18 cellular contexts compared by ENCODE assay signal in the genomic region with DNA sequence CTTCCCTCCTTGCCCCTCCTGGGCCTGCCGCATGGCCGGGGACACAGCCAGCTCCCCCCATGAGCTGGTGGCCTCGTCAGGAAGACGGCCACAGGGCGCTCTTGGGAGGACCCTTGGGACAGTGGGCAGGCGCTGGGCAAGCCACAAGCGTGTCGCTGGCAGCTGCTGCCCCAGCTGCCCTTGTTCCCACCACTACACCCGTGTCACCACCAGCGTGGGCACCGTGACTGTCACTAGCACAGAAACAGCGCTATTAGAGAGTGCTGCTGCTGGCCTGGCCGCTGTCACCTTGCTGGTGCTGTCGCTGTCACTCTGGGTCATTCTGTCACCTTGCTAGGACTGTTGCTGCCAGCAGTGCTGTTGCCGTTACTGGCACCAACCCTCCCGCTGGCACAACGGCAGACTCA. TPM values are rescaled to one million over a fixed set of nuclear protein-coding genes. Genes with fewer than 3 reads are reported as not detected.
A peak's percentile ranks its signal among the peaks of the same experiment; 100 is the strongest.
DNase-seq lines count a peak whose midpoint lies in the region; ATAC-seq, FAIRE-seq and TF ChIP-seq lines count a peak whose summit lies in the region.
"Had no signal": no experiment of that assay in that cellular context is flagged by ENCODE, and none has a peak within 500 bp of the region (broad histone marks: within the 10 kb centered on the region; RNA-seq: fewer than 3 reads in every experiment).

No MANE protein-coding gene starts in this region.

- H3K36me3 ChIP-seq in BLaER1 treated with 17β-estradiol and CSF1 and Interleukin-3, amounts not matched to agents 10 nM and 100 nM = peaks cover 0 to 7% (median 0%) of the 10 kb centered on the region in 11 experiments; a peak in 3 of 22 replicates
- H3K36me3 ChIP-seq in endothelial cell of umbilical vein (ENCODE audit: control insufficient read depth in 2 of 2, extremely low read depth in 1 of 2, insufficient read depth in 2 of 2, low read length in 2 of 2) = no peaks in the 10 kb centered on the region
- no peaks in the 10 kb centered on the region for H3K36me3 ChIP-seq in hepatocyte (replicated peaks; ENCODE audit: insufficient read depth, low read depth)
- H3K36me3 ChIP-seq: MG63, Peyer's patch had no signal

- TF ChIP-seq POLR2A in endothelial cell of umbilical vein (IDR thresholded peaks at IDR 0.05; ENCODE audit: low read depth, low read length) = no peak

- dilution Hi-C loops in endothelial cell of umbilical vein (cut with MboI; ENCODE audit: extremely low pct_ligation_motif_present, low sequenced_read_pairs) = no loop called here

- H3K27me3 Mint-ChIP-seq in natural killer cell treated with Interleukin-12 subunit alpha and Interleukin-12 subunit beta and Interleukin-15 and Interleukin-18, amount 100 ng/mL, for 72 hours = no peaks in the 10 kb centered on the region

- H3K4me3 Mint-ChIP-seq in natural killer cell treated with Interleukin-12 subunit alpha and Interleukin-12 subunit beta and Interleukin-15 and Interleukin-18, amount 100 ng/mL, for 72 hours = no peak overlapping the region

- WGBS in hepatocyte (ENCODE audit: low lambda C conversion rate, missing lambda C conversion rate) = 89% methylated on average over 17 of the region's 17 CpGs

- H3K4me1 ChIP-seq in BLaER1 treated with 17β-estradiol and CSF1 and Interleukin-3, amounts not matched to agents 10 nM and 100 nM = peaks cover 30 to 74% (median 65%) of the 10 kb centered on the region in 10 experiments
- H3K4me1 ChIP-seq in endothelial cell of umbilical vein (ENCODE audit: control insufficient read depth, extremely low read depth, insufficient read depth, low read length) (peaks cover 17% of the 10 kb centered on the region), hepatocyte (ENCODE audit: insufficient read depth) (peaks cover 51% of the 10 kb centered on the region)

- TF ChIP-seq CTCF in endothelial cell of umbilical vein (IDR thresholded peaks at IDR 0.05; ENCODE audit: extremely low read depth in 1 of 2, insufficient read depth in 1 of 2, low read depth in 1 of 2, low read length in 2 of 2) (no peak), hepatocyte (IDR thresholded peaks at IDR 0.05; ENCODE audit: poor library complexity) (no peak)

- H3K27ac Mint-ChIP-seq in natural killer cell treated with Interleukin-12 subunit alpha and Interleukin-12 subunit beta and Interleukin-15 and Interleukin-18, amount 100 ng/mL, for 72 hours = peak overlapping the region; percentile 53 to 78

- POLR2A ChIA-PET in endothelial cell of umbilical vein (lab: Charles Lee) = no interaction called here

- DNase-seq in endothelial cell of umbilical vein (ENCODE audit: low read depth, low spot score) = no peak
- no peak for DNase-seq in hepatocyte (ENCODE audit: low spot score)
- DNase-seq in natural killer cell treated with Interleukin-12 subunit alpha and Interleukin-12 subunit beta and Interleukin-15 and Interleukin-18, amount 100 ng/mL, for 72 hours (ENCODE audit: low spot score) = no peak
- DNase-seq in caudate nucleus (lab: John Stamatoyannopoulos, UW) = no peak
- DNase-seq in inferior parietal cortex (ENCODE audit: extremely low spot score) = no peak
- DNase-seq in COR-L47 (lab: John Stamatoyannopoulos, UW) = no peak
- DNase-seq: H7, KG1, MG63, NCI-H1092 treated with DMSO at 0.1 percent for 48 hours, NCI-H1694 treated with DMSO at 0.1 percent for 48 hours, NCI-H510A, Peyer's patch, SIG-M5 had no signal

- no peaks in the 10 kb centered on the region for H3K9me1 ChIP-seq in endothelial cell of umbilical vein (replicated peaks; ENCODE audit: control insufficient read depth, extremely low read depth, insufficient read depth, low read length)

- CTCF ChIA-PET in endothelial cell of umbilical vein (lab: Charles Lee) = interaction anchor here (0.7 to 1.2 kb wide), 4 partner anchors 12 to 63 kb away, joined by 3 to 4 read pairs (median 4); a partner anchor contains a TSS

- H3K9me2 ChIP-seq in hepatocyte (replicated peaks; ENCODE audit: insufficient read depth) = no peaks in the 10 kb centered on the region

- no peaks in the 10 kb centered on the region for H3K9me3 ChIP-seq in BLaER1 treated with 17β-estradiol and CSF1 and Interleukin-3, amounts not matched to agents 10 nM and 100 nM (replicated peaks in 1 of 11)
- H3K9me3 ChIP-seq in endothelial cell of umbilical vein (replicated peaks; ENCODE audit: control insufficient read depth, insufficient read depth, low read length) = no peaks in the 10 kb centered on the region
- H3K9me3 ChIP-seq in hepatocyte (ENCODE audit: low read depth) = no peaks in the 10 kb centered on the region
- H3K9me3 ChIP-seq: MG63, Peyer's patch had no signal

- intact Hi-C loops in endothelial cell of umbilical vein (cut with micrococcal nuclease) = loop anchor here (5.0 kb wide), 1 partner anchor 43 kb away; no protein-coding TSS in a partner anchor

- H3K79me2 ChIP-seq in endothelial cell of umbilical vein (ENCODE audit: control insufficient read depth, insufficient read depth, low read length) = no peaks in the 10 kb centered on the region
- no peaks in the 10 kb centered on the region for H3K79me2 ChIP-seq in hepatocyte

- H3K9me3 Mint-ChIP-seq in natural killer cell treated with Interleukin-12 subunit alpha and Interleukin-12 subunit beta and Interleukin-15 and Interleukin-18, amount 100 ng/mL, for 72 hours = no peaks in the 10 kb centered on the region

- ATAC-seq in natural killer cell treated with Interleukin-12 subunit alpha and Interleukin-12 subunit beta and Interleukin-15 and Interleukin-18, amount 100 ng/mL, for 72 hours = peak; percentile 4 to 53
- ATAC-seq in HG02623 (IDR thresholded peaks at IDR 0.05; ENCODE audit: unreplicated experiment) = no peak

- H2AFZ ChIP-seq in endothelial cell of umbilical vein (ENCODE audit: low read depth, low read length) = no peak overlapping the region
- H2AFZ ChIP-seq in hepatocyte = no peak overlapping the region

- BruUV-seq in endothelial cell of umbilical vein (replicated peaks; lab: Mats Ljungman, UMichigan) = no TSS peak

- FAIRE-seq in endothelial cell of umbilical vein (lab: Jason Lieb, UNC) = peak; percentile 24
- FAIRE-seq: GM18507 had no signal

- no peaks in the 10 kb centered on the region for H3K27me3 ChIP-seq in BLaER1 treated with 17β-estradiol and CSF1 and Interleukin-3, amounts not matched to agents 10 nM and 100 nM
- H3K27me3 ChIP-seq in endothelial cell of umbilical vein (ENCODE audit: control insufficient read depth in 2 of 2, insufficient read depth in 2 of 2, low read length in 2 of 2) = no peaks in the 10 kb centered on the region
- no peaks in the 10 kb centered on the region for H3K27me3 ChIP-seq in hepatocyte
- H3K27me3 ChIP-seq: MG63, Peyer's patch had no signal

- no peak overlapping the region for H3K4me3 ChIP-seq in BLaER1 treated with 17β-estradiol and CSF1 and Interleukin-3, amounts not matched to agents 10 nM and 100 nM
- H3K4me3 ChIP-seq in endothelial cell of umbilical vein (replicated peaks in 1 of 3; ENCODE audit: insufficient read depth in 1 of 3, low read depth in 1 of 3, low read length in 3 of 3) (no peak overlapping the region), hepatocyte (no peak overlapping the region)
- H3K4me3 ChIP-seq: MG63, Peyer's patch had no signal

- peaks cover 0 to 29% of the 10 kb centered on the region in 2 donors for H3K4me1 Mint-ChIP-seq in natural killer cell treated with Interleukin-12 subunit alpha and Interleukin-12 subunit beta and Interleukin-15 and Interleukin-18, amount 100 ng/mL, for 72 hours (ENCODE audit: low read depth in 2 of 2)

- peak overlapping the region; percentile 65 to 78 (median 72); a peak in 16 of 22 replicates for H3K9ac ChIP-seq in BLaER1 treated with 17β-estradiol and CSF1 and Interleukin-3, amounts not matched to agents 10 nM and 100 nM
- H3K9ac ChIP-seq in endothelial cell of umbilical vein (replicated peaks; ENCODE audit: extremely low read depth, insufficient read depth, low read length) = no peak overlapping the region

- H4K20me1 ChIP-seq in BLaER1 treated with 17β-estradiol and CSF1 and Interleukin-3, amounts not matched to agents 10 nM and 100 nM = peaks cover 0 to 91% (median 20%) of the 10 kb centered on the region in 11 experiments; a peak in 14 of 22 replicates
- H4K20me1 ChIP-seq in endothelial cell of umbilical vein (replicated peaks; ENCODE audit: control insufficient read depth, extremely low read depth, insufficient read depth, low read length) (no peaks in the 10 kb centered on the region), hepatocyte (ENCODE audit: insufficient read depth, poor library complexity, severe bottlenecking) (no peaks in the 10 kb centered on the region)

- peak overlapping the region in 10 of 11 experiments; percentile 29 to 80 (median 74); a peak in 18 of 22 replicates for H3K27ac ChIP-seq in BLaER1 treated with 17β-estradiol and CSF1 and Interleukin-3, amounts not matched to agents 10 nM and 100 nM
- H3K27ac ChIP-seq in endothelial cell of umbilical vein (ENCODE audit: insufficient read depth, low read depth, low read length) (no peak overlapping the region), hepatocyte (peak overlapping the region; percentile 55), caudate nucleus (ENCODE audit: low read depth, low read length) (no peak overlapping the region)
- H3K27ac ChIP-seq: C4-2B, Peyer's patch had no signal

- peak overlapping the region; percentile 85 to 99 (median 96) for H3K4me2 ChIP-seq in BLaER1 treated with 17β-estradiol and CSF1 and Interleukin-3, amounts not matched to agents 10 nM and 100 nM
- no peak overlapping the region for H3K4me2 ChIP-seq in endothelial cell of umbilical vein (ENCODE audit: insufficient read depth, low read length)
- no peak overlapping the region for H3K4me2 ChIP-seq in hepatocyte

- no peaks in the 10 kb centered on the region for H3K36me3 Mint-ChIP-seq in natural killer cell treated with Interleukin-12 subunit alpha and Interleukin-12 subunit beta and Interleukin-15 and Interleukin-18, amount 100 ng/mL, for 72 hours

TF ChIP-seq in endothelial cell of umbilical vein, 7 proteins besides CTCF, POLR2A, EP300 and RAD21 (continues in another document):
- TF ChIP-seq EZH2 (IDR thresholded peaks at IDR 0.05; ENCODE audit: borderline replicate concordance, low read depth, low read length, severe bottlenecking) (no peak), GATA2 (IDR thresholded peaks at IDR 0.05; ENCODE audit: insufficient read depth, insufficient read length, low read depth, low read length) (no peak), POLR2AphosphoS5 (IDR thresholded peaks at IDR 0.05; ENCODE audit: insufficient read depth, low read depth, low read length) (no peak)

RNA-seq across cellular contexts. Expression of a gene that starts 47.2 kb away (rescaled TPM):
- 7.5 and 8.2 TPM in 2 replicates for total RNA-seq in endothelial cell of umbilical vein
- 0.37 and 0.72 TPM in 2 replicates for polyA plus RNA-seq in endothelial cell of umbilical vein
- 0.40 and 0.87 TPM in 2 replicates for polyA plus RNA-seq in endothelial cell of umbilical vein (2011; cell fraction: cytosol; rRNA removed)
- 1.8 and 2.1 TPM in 2 replicates for polyA plus RNA-seq in endothelial cell of umbilical vein (2011; cell fraction: nucleus; rRNA removed)
- 2.3 and 5.3 TPM in 2 replicates for polyA plus RNA-seq in endothelial cell of umbilical vein (2012)
- 0.36 and 0.66 TPM in 2 replicates for polyA minus RNA-seq in endothelial cell of umbilical vein
- 2.8 TPM for polyA minus RNA-seq in endothelial cell of umbilical vein (2011; cell fraction: cytosol; rRNA and poly(A)+ RNA removed)
- polyA minus RNA-seq in endothelial cell of umbilical vein (2011; cell fraction: nucleus; rRNA and poly(A)+ RNA removed) = 1.4 and 4.4 TPM in 2 replicates
- 3.1 and 4.1 TPM in 2 replicates for total RNA-seq in hepatocyte
- polyA plus RNA-seq in hepatocyte = 8.3 and 11.9 TPM in 2 replicates
- 10 to 100 TPM; 23.5 to 24.5 TPM for total RNA-seq in natural killer cell treated with Interleukin-12 subunit alpha and Interleukin-12 subunit beta and Interleukin-15 and Interleukin-18, amount 100 ng/mL, for 72 hours

Comparison
In these comparisons a context has a peak if more than half of its experiments do, and no peak if none do; other contexts are left out.
1. H3K27ac ChIP-seq: peak in BLaER1 treated with 17β-estradiol and CSF1 and Interleukin-3, amounts not matched to agents 10 nM and 100 nM (10 of 11) and hepatocyte (single experiment); none in endothelial cell of umbilical vein (single experiment) and caudate nucleus (single experiment).
2. H3K4me2 ChIP-seq: peak in BLaER1 treated with 17β-estradiol and CSF1 and Interleukin-3, amounts not matched to agents 10 nM and 100 nM (11 of 11); none in endothelial cell of umbilical vein (single experiment) and hepatocyte (single experiment).